ENCODE assay signal across 17 cellular contexts in genomic region chr10:3152566-3152935, GRCh38. TPM values are rescaled to one million over a fixed set of nuclear protein-coding genes. Genes with fewer than 3 reads are reported as not detected.
DNase-seq lines count a peak whose midpoint lies in the region; ATAC-seq lines count a peak whose summit lies in the region.
"Had no signal": no experiment of that assay in that cellular context is flagged by ENCODE, and none has a peak within 500 bp of the region (broad histone marks: within the 10 kb centered on the region; RNA-seq: fewer than 3 reads in every experiment).

No MANE protein-coding gene starts in this region.

- no peaks in the 10 kb centered on the region for H3K27me3 Mint-ChIP-seq in activated CD4-positive, alpha-beta T cell treated with anti-CD3 and anti-CD28 coated beads, Interleukin-2, amount 10 ng/mL, durations not matched to agents 24 days and 14 days
- H3K27me3 Mint-ChIP-seq in activated naive CD4-positive, alpha-beta T cell treated with anti-CD3 and anti-CD28 coated beads, Interleukin-2, amount 50 U/mL, for 24 hours = no peaks in the 10 kb centered on the region
- H3K27me3 Mint-ChIP-seq in activated T-helper 1 cell treated with anti-CD3 and anti-CD28 coated beads, Interleukin-12 subunit alpha, Interleukin-12 subunit beta, Interleukin-2, Interleukin-4 antibody, amounts not matched to agents 30 ng/mL and 10 ng/mL and 1 ng/mL, durations not matched to agents 14 hours and 24 hours and 36 hours (ENCODE audit: insufficient read depth) = no peaks in the 10 kb centered on the region

- ATAC-seq in stimulated activated effector memory CD8-positive, alpha-beta T cell treated with anti-CD3 and anti-CD28 coated beads, Interleukin-12 subunit alpha, Interleukin-12 subunit beta, amount 100 ng/mL, for 72 hours = no peak
- no peak for ATAC-seq in HG03342 (IDR thresholded peaks at IDR 0.05; ENCODE audit: unreplicated experiment)
- ATAC-seq: HCT116, Right ventricle myocardium inferior had no signal

- peak overlapping the region; percentile 51 for H3K27ac Mint-ChIP-seq in activated CD4-positive, alpha-beta T cell treated with anti-CD3 and anti-CD28 coated beads, Interleukin-2, amount 10 ng/mL, durations not matched to agents 24 days and 14 days
- H3K27ac Mint-ChIP-seq in activated naive CD4-positive, alpha-beta T cell treated with anti-CD3 and anti-CD28 coated beads, Interleukin-2, amount 50 U/mL, for 24 hours = peak overlapping the region; percentile 30
- peak overlapping the region; percentile 36 for H3K27ac Mint-ChIP-seq in activated T-helper 1 cell treated with anti-CD3 and anti-CD28 coated beads, Interleukin-12 subunit alpha, Interleukin-12 subunit beta, Interleukin-2, Interleukin-4 antibody, amounts not matched to agents 30 ng/mL and 10 ng/mL and 1 ng/mL, durations not matched to agents 14 hours and 24 hours and 36 hours
- H3K27ac Mint-ChIP-seq in stimulated activated effector memory CD8-positive, alpha-beta T cell treated with anti-CD3 and anti-CD28 coated beads, Interleukin-12 subunit alpha, Interleukin-12 subunit beta, amount 100 ng/mL, for 72 hours = peak overlapping the region; percentile 90

- DNase-seq in activated CD4-positive, alpha-beta T cell treated with anti-CD3 and anti-CD28 coated beads, Interleukin-2, amount 10 ng/mL, durations not matched to agents 24 days and 14 days = no peak
- no peak for DNase-seq in activated CD4-positive, alpha-beta T cell treated with anti-CD3 and anti-CD28 coated beads, Interleukin-2, amount 50 U/mL, for 1 hour
- DNase-seq in activated naive CD4-positive, alpha-beta T cell (lab: John Stamatoyannopoulos, UW) = no peak
- no peak for DNase-seq in activated T-helper 1 cell treated with anti-CD3 and anti-CD28 coated beads, Interleukin-12 subunit alpha, Interleukin-12 subunit beta, Interleukin-2, Interleukin-4 antibody, amounts not matched to agents 30 ng/mL and 10 ng/mL and 1 ng/mL, durations not matched to agents 14 hours and 24 hours and 36 hours (ENCODE audit: low spot score)
- no peak for DNase-seq in stimulated activated effector memory CD8-positive, alpha-beta T cell treated with anti-CD3 and anti-CD28 coated beads, Interleukin-12 subunit alpha, Interleukin-12 subunit beta, amount 100 ng/mL, for 72 hours (ENCODE audit: low spot score in 2 of 2)
- no peak for DNase-seq in NOMO-1 treated with DMSO at 0.1 percent for 48 hours (lab: John Stamatoyannopoulos, UW; ENCODE audit: unreplicated experiment)
- DNase-seq: EL, GF-D8, NCI-H1105, NCI-H2081 treated with DMSO at 0.1 percent for 48 hours, NCI-H2171 treated with DMSO at 0.1 percent for 48 hours, NCI-H524 treated with DMSO at 0.1 percent for 48 hours, NCI-H82 had no signal

- H3K36me3 Mint-ChIP-seq in activated CD4-positive, alpha-beta T cell treated with anti-CD3 and anti-CD28 coated beads, Interleukin-2, amount 10 ng/mL, durations not matched to agents 24 days and 14 days (ENCODE audit: low read depth) = peaks cover 73% of the 10 kb centered on the region
- H3K36me3 Mint-ChIP-seq in activated naive CD4-positive, alpha-beta T cell treated with anti-CD3 and anti-CD28 coated beads, Interleukin-2, amount 50 U/mL, for 24 hours = peaks cover 32% of the 10 kb centered on the region
- H3K36me3 Mint-ChIP-seq in activated T-helper 1 cell treated with anti-CD3 and anti-CD28 coated beads, Interleukin-12 subunit alpha, Interleukin-12 subunit beta, Interleukin-2, Interleukin-4 antibody, amounts not matched to agents 30 ng/mL and 10 ng/mL and 1 ng/mL, durations not matched to agents 14 hours and 24 hours and 36 hours (ENCODE audit: low read depth) = peaks cover 55% of the 10 kb centered on the region
- peaks cover 100% of the 10 kb centered on the region for H3K36me3 Mint-ChIP-seq in stimulated activated effector memory CD8-positive, alpha-beta T cell treated with anti-CD3 and anti-CD28 coated beads, Interleukin-12 subunit alpha, Interleukin-12 subunit beta, amount 100 ng/mL, for 72 hours

- no peak overlapping the region for H3K4me3 Mint-ChIP-seq in activated CD4-positive, alpha-beta T cell treated with anti-CD3 and anti-CD28 coated beads, Interleukin-2, amount 10 ng/mL, durations not matched to agents 24 days and 14 days
- H3K4me3 Mint-ChIP-seq in activated naive CD4-positive, alpha-beta T cell treated with anti-CD3 and anti-CD28 coated beads, Interleukin-2, amount 50 U/mL, for 24 hours = no peak overlapping the region
- no peak overlapping the region for H3K4me3 Mint-ChIP-seq in activated T-helper 1 cell treated with anti-CD3 and anti-CD28 coated beads, Interleukin-12 subunit alpha, Interleukin-12 subunit beta, Interleukin-2, Interleukin-4 antibody, amounts not matched to agents 30 ng/mL and 10 ng/mL and 1 ng/mL, durations not matched to agents 14 hours and 24 hours and 36 hours
- H3K4me3 Mint-ChIP-seq in stimulated activated effector memory CD8-positive, alpha-beta T cell treated with anti-CD3 and anti-CD28 coated beads, Interleukin-12 subunit alpha, Interleukin-12 subunit beta, amount 100 ng/mL, for 72 hours = no peak overlapping the region

- intact Hi-C loops in activated CD4-positive, alpha-beta T cell treated with anti-CD3 and anti-CD28 coated beads, Interleukin-2, amount 10 ng/mL, durations not matched to agents 24 days and 14 days (cut with micrococcal nuclease) = no loop called here
- intact Hi-C loops in activated T-helper 1 cell treated with anti-CD3 and anti-CD28 coated beads, Interleukin-12 subunit alpha, Interleukin-12 subunit beta, Interleukin-2, Interleukin-4 antibody, amounts not matched to agents 30 ng/mL and 10 ng/mL and 1 ng/mL, durations not matched to agents 14 hours and 24 hours and 36 hours (cut with micrococcal nuclease) = no loop called here

- H3K4me1 Mint-ChIP-seq in activated CD4-positive, alpha-beta T cell treated with anti-CD3 and anti-CD28 coated beads, Interleukin-2, amount 10 ng/mL, durations not matched to agents 24 days and 14 days = peaks cover 5% of the 10 kb centered on the region
- H3K4me1 Mint-ChIP-seq in activated naive CD4-positive, alpha-beta T cell treated with anti-CD3 and anti-CD28 coated beads, Interleukin-2, amount 50 U/mL, for 24 hours = no peaks in the 10 kb centered on the region
- peaks cover 9% of the 10 kb centered on the region for H3K4me1 Mint-ChIP-seq in activated T-helper 1 cell treated with anti-CD3 and anti-CD28 coated beads, Interleukin-12 subunit alpha, Interleukin-12 subunit beta, Interleukin-2, Interleukin-4 antibody, amounts not matched to agents 30 ng/mL and 10 ng/mL and 1 ng/mL, durations not matched to agents 14 hours and 24 hours and 36 hours (ENCODE audit: low read depth)
- peaks cover 20% of the 10 kb centered on the region for H3K4me1 Mint-ChIP-seq in stimulated activated effector memory CD8-positive, alpha-beta T cell treated with anti-CD3 and anti-CD28 coated beads, Interleukin-12 subunit alpha, Interleukin-12 subunit beta, amount 100 ng/mL, for 72 hours

- H3K9me3 Mint-ChIP-seq in activated CD4-positive, alpha-beta T cell treated with anti-CD3 and anti-CD28 coated beads, Interleukin-2, amount 10 ng/mL, durations not matched to agents 24 days and 14 days = no peaks in the 10 kb centered on the region
- H3K9me3 Mint-ChIP-seq in activated naive CD4-positive, alpha-beta T cell treated with anti-CD3 and anti-CD28 coated beads, Interleukin-2, amount 50 U/mL, for 24 hours = no peaks in the 10 kb centered on the region
- H3K9me3 Mint-ChIP-seq in activated T-helper 1 cell treated with anti-CD3 and anti-CD28 coated beads, Interleukin-12 subunit alpha, Interleukin-12 subunit beta, Interleukin-2, Interleukin-4 antibody, amounts not matched to agents 30 ng/mL and 10 ng/mL and 1 ng/mL, durations not matched to agents 14 hours and 24 hours and 36 hours = no peaks in the 10 kb centered on the region
- no peaks in the 10 kb centered on the region for H3K9me3 Mint-ChIP-seq in stimulated activated effector memory CD8-positive, alpha-beta T cell treated with anti-CD3 and anti-CD28 coated beads, Interleukin-12 subunit alpha, Interleukin-12 subunit beta, amount 100 ng/mL, for 72 hours

RNA-seq across cellular contexts. Expression of gene PITRM1, which starts 20.0 kb away (rescaled TPM):
- total RNA-seq in activated CD4-positive, alpha-beta T cell treated with anti-CD3 and anti-CD28 coated beads, Interleukin-2, amount 10 ng/mL, durations not matched to agents 24 days and 14 days = 79.6 and 83.4 TPM in 2 replicates
- 76.3 and 80.4 TPM in 2 replicates for total RNA-seq in activated T-helper 1 cell treated with anti-CD3 and anti-CD28 coated beads, Interleukin-12 subunit alpha, Interleukin-12 subunit beta, Interleukin-2, Interleukin-4 antibody, amounts not matched to agents 30 ng/mL and 10 ng/mL and 1 ng/mL, durations not matched to agents 14 hours and 24 hours and 36 hours

Comparison
In these comparisons a context has a peak if more than half of its experiments do, and no peak if none do; other contexts are left out.
1. H3K27ac Mint-ChIP-seq: peak in every context shown above with its lines; median percentile 90 in stimulated activated effector memory CD8-positive, alpha-beta T cell treated with anti-CD3 and anti-CD28 coated beads, Interleukin-12 subunit alpha, Interleukin-12 subunit beta, amount 100 ng/mL, for 72 hours; 51 in activated CD4-positive, alpha-beta T cell treated with anti-CD3 and anti-CD28 coated beads, Interleukin-2, amount 10 ng/mL, durations not matched to agents 24 days and 14 days; 36 in activated T-helper 1 cell treated with anti-CD3 and anti-CD28 coated beads, Interleukin-12 subunit alpha, Interleukin-12 subunit beta, Interleukin-2, Interleukin-4 antibody, amounts not matched to agents 30 ng/mL and 10 ng/mL and 1 ng/mL, durations not matched to agents 14 hours and 24 hours and 36 hours; 30 in activated naive CD4-positive, alpha-beta T cell treated with anti-CD3 and anti-CD28 coated beads, Interleukin-2, amount 50 U/mL, for 24 hours.